Comparison of ENCODE assay signal across 1 cellular context in the genomic region with DNA sequence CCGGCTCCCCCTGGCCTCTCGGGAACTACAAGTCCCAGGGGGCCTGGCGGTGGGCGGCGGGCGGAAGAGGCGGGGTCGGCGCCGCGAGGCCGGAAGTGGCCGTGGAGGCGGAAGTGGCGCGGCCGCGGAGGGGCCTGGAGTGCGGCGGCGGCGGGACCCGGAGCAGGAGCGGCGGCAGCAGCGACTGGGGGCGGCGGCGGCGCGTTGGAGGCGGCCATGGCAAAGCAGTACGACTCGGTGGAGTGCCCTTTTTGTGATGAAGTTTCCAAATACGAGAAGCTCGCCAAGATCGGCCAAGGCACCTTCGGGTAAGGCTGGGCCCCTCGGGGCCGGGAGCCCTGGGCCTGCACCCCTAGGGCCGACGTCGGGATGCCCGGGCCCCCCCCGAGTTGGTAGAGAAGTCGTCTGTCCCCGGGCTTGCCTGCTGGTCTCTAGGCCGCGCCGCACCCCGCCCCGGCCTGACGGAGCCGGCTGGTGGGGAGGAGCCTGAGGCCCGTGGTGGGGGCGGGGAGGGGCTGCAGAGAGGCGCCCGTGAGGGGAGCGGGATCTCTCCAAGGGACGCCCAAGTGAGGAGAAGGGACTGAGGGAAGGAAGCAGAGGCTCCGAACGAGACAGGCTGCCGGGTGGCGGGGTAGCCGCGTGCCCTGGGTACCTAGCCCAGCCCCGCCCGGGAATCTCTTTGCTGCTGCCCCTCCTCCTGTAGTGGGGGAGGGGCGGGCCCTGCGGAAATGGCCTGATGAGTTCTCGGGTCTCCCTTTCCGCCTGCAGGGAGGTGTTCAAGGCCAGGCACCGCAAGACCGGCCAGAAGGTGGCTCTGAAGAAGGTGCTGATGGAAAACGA.
TF ChIP-seq lines count a peak whose summit lies in the region.

A gene (plus strand): TSS at position 102 of the 840 bp plus-strand sequence. CDS start 115 bp downstream, at position 217.

TF ChIP-seq in K562, 482 proteins besides CTCF, POLR2A, EP300 and RAD21 (continued from another document and continues in another):
- TF ChIP-seq, protein P1, sequence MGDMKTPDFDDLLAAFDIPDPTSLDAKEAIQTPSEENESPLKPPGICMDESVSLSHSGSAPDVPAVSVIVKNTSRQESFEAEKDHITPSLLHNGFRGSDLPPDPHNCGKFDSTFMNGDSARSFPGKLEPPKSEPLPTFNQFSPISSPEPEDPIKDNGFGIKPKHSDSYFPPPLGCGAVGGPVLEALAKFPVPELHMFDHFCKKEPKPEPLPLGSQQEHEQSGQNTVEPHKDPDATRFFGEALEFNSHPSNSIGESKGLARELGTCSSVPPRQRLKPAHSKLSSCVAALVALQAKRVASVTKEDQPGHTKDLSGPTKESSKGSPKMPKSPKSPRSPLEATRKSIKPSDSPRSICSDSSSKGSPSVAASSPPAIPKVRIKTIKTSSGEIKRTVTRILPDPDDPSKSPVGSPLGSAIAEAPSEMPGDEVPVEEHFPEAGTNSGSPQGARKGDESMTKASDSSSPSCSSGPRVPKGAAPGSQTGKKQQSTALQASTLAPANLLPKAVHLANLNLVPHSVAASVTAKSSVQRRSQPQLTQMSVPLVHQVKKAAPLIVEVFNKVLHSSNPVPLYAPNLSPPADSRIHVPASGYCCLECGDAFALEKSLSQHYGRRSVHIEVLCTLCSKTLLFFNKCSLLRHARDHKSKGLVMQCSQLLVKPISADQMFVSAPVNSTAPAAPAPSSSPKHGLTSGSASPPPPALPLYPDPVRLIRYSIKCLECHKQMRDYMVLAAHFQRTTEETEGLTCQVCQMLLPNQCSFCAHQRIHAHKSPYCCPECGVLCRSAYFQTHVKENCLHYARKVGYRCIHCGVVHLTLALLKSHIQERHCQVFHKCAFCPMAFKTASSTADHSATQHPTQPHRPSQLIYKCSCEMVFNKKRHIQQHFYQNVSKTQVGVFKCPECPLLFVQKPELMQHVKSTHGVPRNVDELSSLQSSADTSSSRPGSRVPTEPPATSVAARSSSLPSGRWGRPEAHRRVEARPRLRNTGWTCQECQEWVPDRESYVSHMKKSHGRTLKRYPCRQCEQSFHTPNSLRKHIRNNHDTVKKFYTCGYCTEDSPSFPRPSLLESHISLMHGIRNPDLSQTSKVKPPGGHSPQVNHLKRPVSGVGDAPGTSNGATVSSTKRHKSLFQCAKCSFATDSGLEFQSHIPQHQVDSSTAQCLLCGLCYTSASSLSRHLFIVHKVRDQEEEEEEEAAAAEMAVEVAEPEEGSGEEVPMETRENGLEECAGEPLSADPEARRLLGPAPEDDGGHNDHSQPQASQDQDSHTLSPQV (IDR thresholded peaks at IDR 0.05) = peak; percentile 39
- no peak for TF ChIP-seq BRCA1 (IDR thresholded peaks at IDR 0.05)
- TF ChIP-seq BRCA1 (CRISPR knock-in tag; IDR thresholded peaks at IDR 0.05) = no peak
- TF ChIP-seq DPF2 (IDR thresholded peaks at IDR 0.05) = peak; percentile 64; the same call in 1 of the 2 replicates
- TF ChIP-seq ZBTB7A (IDR thresholded peaks at IDR 0.05; ENCODE audit: borderline replicate concordance, control insufficient read depth, low read depth, low read length) = peak; percentile 78
- no peak for TF ChIP-seq DACH1 (IDR thresholded peaks at IDR 0.05; ENCODE audit: partially characterized antibody)
- peak; percentile 72 for TF ChIP-seq ETV1 (tag; conservative IDR thresholded peaks at IDR 0.05; ENCODE audit: low read depth)
- TF ChIP-seq BCOR (IDR thresholded peaks at IDR 0.05) = no peak
- TF ChIP-seq CCAR2 (IDR thresholded peaks at IDR 0.05; ENCODE audit: low read depth, low read length) = no peak
- TF ChIP-seq ZNF282 (CRISPR knock-in tag; IDR thresholded peaks at IDR 0.05) = 0 out of 2 replicates have a peak, but pooled peaks have one; percentile 49
- TF ChIP-seq BRF1 (IDR thresholded peaks at IDR 0.05; ENCODE audit: borderline replicate concordance, extremely low read depth, insufficient read length) = no peak
- TF ChIP-seq, protein P2, sequence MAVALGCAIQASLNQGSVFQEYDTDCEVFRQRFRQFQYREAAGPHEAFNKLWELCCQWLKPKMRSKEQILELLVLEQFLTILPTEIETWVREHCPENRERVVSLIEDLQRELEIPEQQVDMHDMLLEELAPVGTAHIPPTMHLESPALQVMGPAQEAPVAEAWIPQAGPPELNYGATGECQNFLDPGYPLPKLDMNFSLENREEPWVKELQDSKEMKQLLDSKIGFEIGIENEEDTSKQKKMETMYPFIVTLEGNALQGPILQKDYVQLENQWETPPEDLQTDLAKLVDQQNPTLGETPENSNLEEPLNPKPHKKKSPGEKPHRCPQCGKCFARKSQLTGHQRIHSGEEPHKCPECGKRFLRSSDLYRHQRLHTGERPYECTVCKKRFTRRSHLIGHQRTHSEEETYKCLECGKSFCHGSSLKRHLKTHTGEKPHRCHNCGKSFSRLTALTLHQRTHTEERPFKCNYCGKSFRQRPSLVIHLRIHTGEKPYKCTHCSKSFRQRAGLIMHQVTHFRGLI (CRISPR knock-in tag; IDR thresholded peaks at IDR 0.05) = no peak
- TF ChIP-seq TCF3 (CRISPR knock-in tag; IDR thresholded peaks at IDR 0.05) = no peak
- TF ChIP-seq, protein P3, sequence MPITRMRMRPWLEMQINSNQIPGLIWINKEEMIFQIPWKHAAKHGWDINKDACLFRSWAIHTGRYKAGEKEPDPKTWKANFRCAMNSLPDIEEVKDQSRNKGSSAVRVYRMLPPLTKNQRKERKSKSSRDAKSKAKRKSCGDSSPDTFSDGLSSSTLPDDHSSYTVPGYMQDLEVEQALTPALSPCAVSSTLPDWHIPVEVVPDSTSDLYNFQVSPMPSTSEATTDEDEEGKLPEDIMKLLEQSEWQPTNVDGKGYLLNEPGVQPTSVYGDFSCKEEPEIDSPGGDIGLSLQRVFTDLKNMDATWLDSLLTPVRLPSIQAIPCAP (CRISPR knock-in tag; IDR thresholded peaks at IDR 0.05; ENCODE audit: borderline replicate concordance) = no peak
- TF ChIP-seq, protein P4, sequence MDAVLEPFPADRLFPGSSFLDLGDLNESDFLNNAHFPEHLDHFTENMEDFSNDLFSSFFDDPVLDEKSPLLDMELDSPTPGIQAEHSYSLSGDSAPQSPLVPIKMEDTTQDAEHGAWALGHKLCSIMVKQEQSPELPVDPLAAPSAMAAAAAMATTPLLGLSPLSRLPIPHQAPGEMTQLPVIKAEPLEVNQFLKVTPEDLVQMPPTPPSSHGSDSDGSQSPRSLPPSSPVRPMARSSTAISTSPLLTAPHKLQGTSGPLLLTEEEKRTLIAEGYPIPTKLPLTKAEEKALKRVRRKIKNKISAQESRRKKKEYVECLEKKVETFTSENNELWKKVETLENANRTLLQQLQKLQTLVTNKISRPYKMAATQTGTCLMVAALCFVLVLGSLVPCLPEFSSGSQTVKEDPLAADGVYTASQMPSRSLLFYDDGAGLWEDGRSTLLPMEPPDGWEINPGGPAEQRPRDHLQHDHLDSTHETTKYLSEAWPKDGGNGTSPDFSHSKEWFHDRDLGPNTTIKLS (IDR thresholded peaks at IDR 0.05; ENCODE audit: borderline replicate concordance, low read depth) = peak; percentile 79
- TF ChIP-seq PML (IDR thresholded peaks at IDR 0.05; ENCODE audit: low read length) = peak; percentile 35; the same call in 1 of the 2 replicates
- no peak for TF ChIP-seq ZNF77 (CRISPR knock-in tag; IDR thresholded peaks at IDR 0.05)
- no peak for TF ChIP-seq ZFPM2 (CRISPR knock-in tag; IDR thresholded peaks at IDR 0.05)
- no peak for TF ChIP-seq NUFIP1 (IDR thresholded peaks at IDR 0.05; ENCODE audit: partially characterized antibody)
- no peak for TF ChIP-seq CHD4 (IDR thresholded peaks at IDR 0.05; ENCODE audit: insufficient read depth, insufficient replicate concordance, low read depth, low read length, poor library complexity, severe bottlenecking)
- TF ChIP-seq ERF (CRISPR knock-in tag; IDR thresholded peaks at IDR 0.05) = 0 out of 2 replicates have a peak, but pooled peaks have one; percentile 59
- TF ChIP-seq ATF1 (CRISPR knock-in tag; IDR thresholded peaks at IDR 0.05) = no peak
- peak; percentile 62 for TF ChIP-seq ATF1 (tag; IDR thresholded peaks at IDR 0.05)
- TF ChIP-seq XRCC5 (IDR thresholded peaks at IDR 0.05; ENCODE audit: low read depth, low read length) = peak; percentile 80
- TF ChIP-seq SMARCB1 (IDR thresholded peaks at IDR 0.05; ENCODE audit: insufficient read length, low read depth) = no peak
- TF ChIP-seq, protein P5, sequence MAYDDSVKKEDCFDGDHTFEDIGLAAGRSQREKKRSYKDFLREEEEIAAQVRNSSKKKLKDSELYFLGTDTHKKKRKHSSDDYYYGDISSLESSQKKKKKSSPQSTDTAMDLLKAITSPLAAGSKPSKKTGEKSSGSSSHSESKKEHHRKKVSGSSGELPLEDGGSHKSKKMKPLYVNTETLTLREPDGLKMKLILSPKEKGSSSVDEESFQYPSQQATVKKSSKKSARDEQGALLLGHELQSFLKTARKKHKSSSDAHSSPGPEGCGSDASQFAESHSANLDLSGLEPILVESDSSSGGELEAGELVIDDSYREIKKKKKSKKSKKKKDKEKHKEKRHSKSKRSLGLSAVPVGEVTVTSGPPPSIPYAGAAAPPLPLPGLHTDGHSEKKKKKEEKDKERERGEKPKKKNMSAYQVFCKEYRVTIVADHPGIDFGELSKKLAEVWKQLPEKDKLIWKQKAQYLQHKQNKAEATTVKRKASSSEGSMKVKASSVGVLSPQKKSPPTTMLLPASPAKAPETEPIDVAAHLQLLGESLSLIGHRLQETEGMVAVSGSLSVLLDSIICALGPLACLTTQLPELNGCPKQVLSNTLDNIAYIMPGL (CRISPR knock-in tag; IDR thresholded peaks at IDR 0.05) = peak; percentile 69; the same call in 1 of the 2 replicates
- TF ChIP-seq NBN (IDR thresholded peaks at IDR 0.05; ENCODE audit: low read depth) = peak; percentile 81; the same call in 1 of the 2 replicates
- TF ChIP-seq PHTF2 (CRISPR knock-in tag; IDR thresholded peaks at IDR 0.05) = no peak
- TF ChIP-seq BCL6 (CRISPR knock-in tag; IDR thresholded peaks at IDR 0.05) = no peak
- TF ChIP-seq TCF7 (IDR thresholded peaks at IDR 0.05; ENCODE audit: borderline replicate concordance) = no peak
- no peak for TF ChIP-seq HDAC3 (IDR thresholded peaks at IDR 0.05; ENCODE audit: borderline replicate concordance, partially characterized antibody)
- peak; percentile 64 for TF ChIP-seq SUPT5H (IDR thresholded peaks at IDR 0.05)
- TF ChIP-seq ZFP1 (CRISPR knock-in tag; IDR thresholded peaks at IDR 0.05) = no peak
- TF ChIP-seq ELF1 (tag; IDR thresholded peaks at IDR 0.05) = peak; percentile 98
- peak; percentile 70; the same call in 1 of the 2 replicates for TF ChIP-seq CXXC5 (CRISPR knock-in tag; IDR thresholded peaks at IDR 0.05)
- TF ChIP-seq TAF15 (IDR thresholded peaks at IDR 0.05; ENCODE audit: low read depth, low read length) = no peak
- TF ChIP-seq, protein P6, sequence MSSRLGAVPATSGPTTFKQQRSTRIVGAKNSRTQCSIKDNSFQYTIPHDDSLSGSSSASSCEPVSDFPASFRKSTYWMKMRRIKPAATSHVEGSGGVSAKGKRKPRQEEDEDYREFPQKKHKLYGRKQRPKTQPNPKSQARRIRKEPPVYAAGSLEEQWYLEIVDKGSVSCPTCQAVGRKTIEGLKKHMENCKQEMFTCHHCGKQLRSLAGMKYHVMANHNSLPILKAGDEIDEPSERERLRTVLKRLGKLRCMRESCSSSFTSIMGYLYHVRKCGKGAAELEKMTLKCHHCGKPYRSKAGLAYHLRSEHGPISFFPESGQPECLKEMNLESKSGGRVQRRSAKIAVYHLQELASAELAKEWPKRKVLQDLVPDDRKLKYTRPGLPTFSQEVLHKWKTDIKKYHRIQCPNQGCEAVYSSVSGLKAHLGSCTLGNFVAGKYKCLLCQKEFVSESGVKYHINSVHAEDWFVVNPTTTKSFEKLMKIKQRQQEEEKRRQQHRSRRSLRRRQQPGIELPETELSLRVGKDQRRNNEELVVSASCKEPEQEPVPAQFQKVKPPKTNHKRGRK (tag; IDR thresholded peaks at IDR 0.05) = no peak
- no peak for TF ChIP-seq NCOA6 (IDR thresholded peaks at IDR 0.05)
- TF ChIP-seq, protein P7, sequence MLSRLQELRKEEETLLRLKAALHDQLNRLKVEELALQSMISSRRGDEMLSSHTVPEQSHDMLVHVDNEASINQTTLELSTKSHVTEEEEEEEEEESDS (CRISPR knock-in tag; IDR thresholded peaks at IDR 0.05) = no peak
- TF ChIP-seq, protein P8, sequence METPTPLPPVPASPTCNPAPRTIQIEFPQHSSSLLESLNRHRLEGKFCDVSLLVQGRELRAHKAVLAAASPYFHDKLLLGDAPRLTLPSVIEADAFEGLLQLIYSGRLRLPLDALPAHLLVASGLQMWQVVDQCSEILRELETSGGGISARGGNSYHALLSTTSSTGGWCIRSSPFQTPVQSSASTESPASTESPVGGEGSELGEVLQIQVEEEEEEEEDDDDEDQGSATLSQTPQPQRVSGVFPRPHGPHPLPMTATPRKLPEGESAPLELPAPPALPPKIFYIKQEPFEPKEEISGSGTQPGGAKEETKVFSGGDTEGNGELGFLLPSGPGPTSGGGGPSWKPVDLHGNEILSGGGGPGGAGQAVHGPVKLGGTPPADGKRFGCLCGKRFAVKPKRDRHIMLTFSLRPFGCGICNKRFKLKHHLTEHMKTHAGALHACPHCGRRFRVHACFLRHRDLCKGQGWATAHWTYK (CRISPR knock-in tag; IDR thresholded peaks at IDR 0.05) = no peak
- peak; percentile 84 for TF ChIP-seq RBFOX2 (IDR thresholded peaks at IDR 0.05; ENCODE audit: low read depth, low read length)
- TF ChIP-seq, protein P9, sequence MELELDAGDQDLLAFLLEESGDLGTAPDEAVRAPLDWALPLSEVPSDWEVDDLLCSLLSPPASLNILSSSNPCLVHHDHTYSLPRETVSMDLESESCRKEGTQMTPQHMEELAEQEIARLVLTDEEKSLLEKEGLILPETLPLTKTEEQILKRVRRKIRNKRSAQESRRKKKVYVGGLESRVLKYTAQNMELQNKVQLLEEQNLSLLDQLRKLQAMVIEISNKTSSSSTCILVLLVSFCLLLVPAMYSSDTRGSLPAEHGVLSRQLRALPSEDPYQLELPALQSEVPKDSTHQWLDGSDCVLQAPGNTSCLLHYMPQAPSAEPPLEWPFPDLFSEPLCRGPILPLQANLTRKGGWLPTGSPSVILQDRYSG (tag; conservative IDR thresholded peaks at IDR 0.05; ENCODE audit: low read depth) = no peak
- no peak for TF ChIP-seq MAFG (tag; conservative IDR thresholded peaks at IDR 0.05)
- peak in 1 of 2 experiments; percentile 22; a peak in 1 of 4 replicates for TF ChIP-seq RCOR1 (IDR thresholded peaks at IDR 0.05; ENCODE audit: borderline replicate concordance in 1 of 2, low read depth in 2 of 2, low read length in 2 of 2)
- no peak for TF ChIP-seq IRF2 (CRISPR knock-in tag; IDR thresholded peaks at IDR 0.05)
